In the genomic region with DNA sequence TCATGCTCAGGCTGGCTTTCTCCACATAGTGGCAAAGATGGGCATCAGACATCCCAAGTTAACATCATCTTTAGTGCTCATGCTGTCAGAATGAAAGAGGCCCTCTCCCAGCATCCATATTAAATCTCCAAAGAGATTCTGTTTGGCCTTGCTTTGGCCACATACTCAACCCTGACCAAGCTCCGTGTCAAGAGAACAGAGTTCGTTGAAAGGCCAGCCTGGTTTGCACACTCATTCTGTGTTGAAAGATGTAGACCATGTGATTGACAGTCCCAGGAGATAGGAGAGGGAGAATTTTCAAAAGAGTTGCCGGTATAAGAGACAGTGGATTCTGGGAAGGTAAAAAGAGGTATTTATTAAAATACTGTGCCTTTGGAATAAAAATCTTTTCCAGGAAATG, we compare ENCODE assay signal across 1 cellular context.
TF ChIP-seq lines count a peak whose summit lies in the region.

No MANE protein-coding gene starts in this region.

TF ChIP-seq in endothelial cell of umbilical vein, 7 proteins besides CTCF, POLR2A, EP300 and RAD21 (continued from another document):
- no peak for TF ChIP-seq MAX (IDR thresholded peaks at IDR 0.05; ENCODE audit: insufficient read depth, insufficient read length)
- TF ChIP-seq MYC (IDR thresholded peaks at IDR 0.05; ENCODE audit: low read depth, low read length) = no peak
- no peak for TF ChIP-seq GATA2 (IDR thresholded peaks at IDR 0.05; ENCODE audit: insufficient read depth, insufficient read length, low read depth, low read length)
- no peak for TF ChIP-seq JUN (IDR thresholded peaks at IDR 0.05; ENCODE audit: borderline replicate concordance, insufficient read depth, insufficient read length, low read depth)
- no peak for TF ChIP-seq FOS (IDR thresholded peaks at IDR 0.05; ENCODE audit: borderline replicate concordance, insufficient read depth, low read length)
- no peak for TF ChIP-seq POLR2AphosphoS5 (IDR thresholded peaks at IDR 0.05; ENCODE audit: insufficient read depth, low read depth, low read length)
